33 cellular contexts compared by ENCODE assay signal in genomic region chr20:17138237-17138636, GRCh38.
"Had no signal": no experiment of that assay in that cellular context is flagged by ENCODE, and none has a peak within 500 bp of the region (broad histone marks: within the 10 kb centered on the region; RNA-seq: fewer than 3 reads in every experiment).

No MANE protein-coding gene starts in this region.

- H3K4me2 ChIP-seq: KMS-11, SK-N-SH had no signal

- ATAC-seq: activated CD8-positive, alpha-beta T cell treated with anti-CD3 and anti-CD28 coated beads for 36 hours; activated T-cell treated with anti-CD3 and anti-CD28 coated beads, Interleukin-2, amount 50 U/mL, for 72 hours; activated T-helper 17 cell treated with anti-CD3 and anti-CD28 coated beads, Interleukin-2, amount 50 U/mL, for 72 hours; PC-3 had no signal

- H3K4me1 ChIP-seq: Peyer's patch, SJSA1 had no signal

- H3K9ac ChIP-seq: KMS-11, SK-N-SH had no signal

- H3K9me3 ChIP-seq: Peyer's patch, SJSA1, SK-N-SH had no signal

- H3K27ac ChIP-seq: brain microvascular endothelial cell, KMS-11, Peyer's patch, SJSA1 had no signal

- FAIRE-seq: TTC549 had no signal

- H3K4me3 ChIP-seq: Peyer's patch, SJSA1 had no signal

- DNase-seq: activated CD4-positive, alpha-beta T cell treated with anti-CD3 and anti-CD28 coated beads, Interleukin-2, amount 10 ng/mL, durations not matched to agents 24 days and 14 days; activated CD4-positive, alpha-beta T cell treated with anti-CD3 and anti-CD28 coated beads, Interleukin-2, amount 50 U/mL, for 4 hours; activated CD8-positive, alpha-beta T cell treated with anti-CD3 and anti-CD28 coated beads for 36 hours; activated effector memory CD4-positive, alpha-beta T cell treated with anti-CD3 and anti-CD28 coated beads, Interleukin-2, amount 50 U/mL, for 16 hours; activated naive CD4-positive, alpha-beta T cell; activated naive CD4-positive, alpha-beta T cell treated with anti-CD3 and anti-CD28 coated beads, Interleukin-2, amount 50 U/mL, for 16 hours; activated naive CD8-positive, alpha-beta T cell treated with anti-CD3 and anti-CD28 coated beads for 36 hours; activated T-cell treated with anti-CD3 and anti-CD28 coated beads, Interleukin-2, amount 50 U/mL, for 1 hour; activated T-cell treated with anti-CD3 and anti-CD28 coated beads, Interleukin-2, amount 50 U/mL, for 72 hours; amniotic stem cell; aorta; brain microvascular endothelial cell; MM.1S; NCI-H1092 treated with DMSO at 0.1 percent for 48 hours; NCI-H1417; NCI-H146; NCI-H187; NCI-H2029 treated with DMSO at 0.1 percent for 48 hours; NCI-H2107; NCI-H2171; NCI-H510A; NCI-H526; NCI-H748 treated with DMSO at 0.1 percent for 48 hours; NK-92 treated with Interleukin-12 subunit alpha and Interleukin-12 subunit beta, amount 100 ng/mL, for 24 hours; PC-3; Peyer's patch; RPMI8226; SHP77 treated with DMSO at 0.1 percent for 48 hours; SK-N-SH had no signal

- H3K27me3 ChIP-seq: brain microvascular endothelial cell, Peyer's patch, SJSA1 had no signal

- H3K36me3 ChIP-seq: brain microvascular endothelial cell, Peyer's patch, SJSA1 had no signal
